In genomic region chr7:155984028-155984607, GRCh38 we compare ENCODE assay signal across 27 cellular contexts.
"Had no signal": no experiment of that assay in that cellular context is flagged by ENCODE, and none has a peak within 500 bp of the region (broad histone marks: within the 10 kb centered on the region; RNA-seq: fewer than 3 reads in every experiment).

No MANE protein-coding gene starts in this region.

- H3K36me3 ChIP-seq: heart right ventricle, pancreas, transverse colon, vagina had no signal

- H3K4me3 ChIP-seq: heart right ventricle, pancreas, psoas muscle, smooth muscle cell, testis, transverse colon, vagina had no signal

- DNase-seq: activated CD4-positive, alpha-beta memory T cell treated with anti-CD3 and anti-CD28 coated beads for 36 hours; activated CD4-positive, alpha-beta T cell treated with anti-CD3 and anti-CD28 coated beads, Interleukin-2, amount 10 ng/mL, durations not matched to agents 24 days and 14 days; activated CD4-positive, CD25-positive, alpha-beta regulatory T cell treated with anti-CD3 and anti-CD28 coated beads, Interleukin-2, amount 50 U/mL, for 72 hours; cerebellar nuclear complex; cortex of kidney; effector memory CD8-positive, alpha-beta T cell; foreskin fibroblast; heart right ventricle; left ventricle myocardium superior; naive B cell; nephron progenitor cell; psoas muscle; stimulated activated CD4-positive, alpha-beta T cell treated with anti-CD3 and anti-CD28 coated beads, Interleukin-15, amount 100 ng/mL, for 24 hours; stimulated activated CD4-positive, alpha-beta T cell treated with anti-CD3 and anti-CD28 coated beads, Interleukin-2, amount 100 ng/mL, for 24 hours; stimulated activated naive B cell treated with anti-CD40 and anti-IgM and Interleukin-4, amounts not matched to agents 10 μg/mL and 1 μg/mL and 100 μg/mL, for 72 hours; T-helper 2 cell had no signal

- H3K4me2 ChIP-seq: smooth muscle cell had no signal

- H3K27me3 ChIP-seq: testis, vagina had no signal

- H3K36me3 Mint-ChIP-seq: activated CD4-positive, alpha-beta memory T cell treated with anti-CD3 and anti-CD28 coated beads for 36 hours; activated naive CD4-positive, alpha-beta T cell treated with anti-CD3 and anti-CD28 coated beads, Interleukin-2, amount 50 U/mL, for 72 hours; mesothelial cell of epicardium; stimulated activated naive B cell treated with anti-CD40 and anti-IgM and Interleukin-4, amounts not matched to agents 10 μg/mL and 1 μg/mL and 100 μg/mL, for 72 hours had no signal

- H3K4me3 Mint-ChIP-seq: activated CD4-positive, alpha-beta memory T cell treated with anti-CD3 and anti-CD28 coated beads for 36 hours; activated CD4-positive, alpha-beta T cell treated with anti-CD3 and anti-CD28 coated beads, Interleukin-2, amount 10 ng/mL, durations not matched to agents 24 days and 14 days; activated T-cell treated with anti-CD3 and anti-CD28 coated beads, Interleukin-2, amount 50 U/mL, for 4 hours; effector memory CD8-positive, alpha-beta T cell; mesothelial cell of epicardium; naive B cell; nephron progenitor cell; stimulated activated naive B cell treated with anti-CD40 and anti-IgM and Interleukin-4, amounts not matched to agents 10 μg/mL and 1 μg/mL and 100 μg/mL, for 72 hours had no signal

- H3K4me1 ChIP-seq: heart right ventricle, pancreas, psoas muscle, testis, transverse colon, vagina had no signal

- H3K27ac ChIP-seq: heart right ventricle, pancreas, psoas muscle, testis, transverse colon, vagina had no signal

- H3K9me3 Mint-ChIP-seq: activated CD4-positive, alpha-beta memory T cell treated with anti-CD3 and anti-CD28 coated beads for 36 hours; activated CD4-positive, alpha-beta T cell treated with anti-CD3 and anti-CD28 coated beads, Interleukin-2, amount 10 ng/mL, durations not matched to agents 24 days and 14 days; activated naive CD4-positive, alpha-beta T cell treated with anti-CD3 and anti-CD28 coated beads, Interleukin-2, amount 50 U/mL, for 72 hours; activated T-cell treated with anti-CD3 and anti-CD28 coated beads, Interleukin-2, amount 50 U/mL, for 4 hours; activated T-helper 2 cell treated with anti-CD3 and anti-CD28 coated beads, Interferon-gamma antibody, Interleukin-2, Interleukin-4, amounts not matched to agents 10 μg/mL and 5 μg/mL and 100 μg/mL, durations not matched to agents 14 hours and 24 hours and 36 hours; effector memory CD8-positive, alpha-beta T cell; mesothelial cell of epicardium had no signal

- H3K27ac Mint-ChIP-seq: activated CD4-positive, alpha-beta memory T cell treated with anti-CD3 and anti-CD28 coated beads for 36 hours; activated CD4-positive, alpha-beta T cell treated with anti-CD3 and anti-CD28 coated beads, Interleukin-2, amount 10 ng/mL, durations not matched to agents 24 days and 14 days; activated naive CD4-positive, alpha-beta T cell treated with anti-CD3 and anti-CD28 coated beads, Interleukin-2, amount 50 U/mL, for 72 hours; activated T-helper 2 cell treated with anti-CD3 and anti-CD28 coated beads, Interferon-gamma antibody, Interleukin-2, Interleukin-4, amounts not matched to agents 10 μg/mL and 5 μg/mL and 100 μg/mL, durations not matched to agents 14 hours and 24 hours and 36 hours; effector memory CD8-positive, alpha-beta T cell; mesothelial cell of epicardium; naive B cell; nephron progenitor cell; stimulated activated naive B cell treated with anti-CD40 and anti-IgM and Interleukin-4, amounts not matched to agents 10 μg/mL and 1 μg/mL and 100 μg/mL, for 72 hours had no signal

- ATAC-seq: activated naive CD4-positive, alpha-beta T cell treated with anti-CD3 and anti-CD28 coated beads, Interleukin-2, amount 50 U/mL, for 72 hours; activated T-cell treated with anti-CD3 and anti-CD28 coated beads, Interleukin-2, amount 50 U/mL, for 4 hours; effector memory CD8-positive, alpha-beta T cell; esophagus mucosa; heart right ventricle; left ventricle myocardium superior; pancreas; psoas muscle; SK-N-SH treated with all-trans-retinoic acid at 6 μM for 48 hours; stimulated activated naive B cell treated with anti-CD40 and anti-IgM and Interleukin-4, amounts not matched to agents 10 μg/mL and 1 μg/mL and 100 μg/mL, for 72 hours had no signal

- H3K4me1 Mint-ChIP-seq: activated CD4-positive, alpha-beta T cell treated with anti-CD3 and anti-CD28 coated beads, Interleukin-2, amount 10 ng/mL, durations not matched to agents 24 days and 14 days; mesothelial cell of epicardium; naive B cell; stimulated activated naive B cell treated with anti-CD40 and anti-IgM and Interleukin-4, amounts not matched to agents 10 μg/mL and 1 μg/mL and 100 μg/mL, for 72 hours had no signal

- H3K9me3 ChIP-seq: heart right ventricle, pancreas, psoas muscle, testis, transverse colon, vagina had no signal
